1 cellular context compared by ENCODE assay signal in the genomic region with DNA sequence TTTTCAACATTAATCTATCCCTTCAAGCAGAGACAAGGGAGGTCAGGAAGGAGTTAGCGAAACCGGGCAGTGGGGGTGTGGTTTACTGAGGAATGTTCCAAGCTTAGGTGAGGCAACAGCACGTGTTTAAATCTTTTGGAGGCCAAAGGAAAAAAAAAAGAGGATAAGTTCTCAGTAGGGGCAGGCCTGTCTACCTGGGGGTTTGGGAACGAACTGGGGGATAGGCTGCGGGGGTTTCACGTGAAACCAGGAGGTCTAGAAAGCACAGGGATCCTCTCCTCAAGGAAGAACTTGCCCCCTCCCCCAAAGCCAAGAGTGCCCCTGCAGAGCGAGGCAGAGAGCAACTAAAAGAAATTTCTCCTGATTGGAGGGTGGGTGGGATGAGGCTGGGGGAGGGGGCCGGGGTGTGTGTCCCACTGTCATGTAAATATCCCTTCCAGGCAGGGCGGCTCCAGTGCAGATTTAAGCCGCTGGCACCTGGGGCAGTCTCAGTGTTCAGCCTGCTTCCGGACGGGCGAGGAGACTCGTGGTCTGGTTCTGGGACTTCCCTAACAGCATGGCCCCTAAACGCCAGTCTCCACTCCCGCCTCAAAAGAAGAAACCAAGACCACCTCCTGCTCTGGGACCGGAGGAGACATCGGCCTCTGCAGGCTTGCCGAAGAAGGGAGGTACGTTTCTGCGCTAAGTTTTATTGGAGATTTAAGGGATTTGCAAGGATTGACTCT.
TF ChIP-seq lines count a peak whose summit lies in the region.

No MANE protein-coding gene starts in this region.

TF ChIP-seq in HCT116, 20 proteins besides CTCF, POLR2A, EP300 and RAD21 (continued from another document):
- TF ChIP-seq, protein P1, sequence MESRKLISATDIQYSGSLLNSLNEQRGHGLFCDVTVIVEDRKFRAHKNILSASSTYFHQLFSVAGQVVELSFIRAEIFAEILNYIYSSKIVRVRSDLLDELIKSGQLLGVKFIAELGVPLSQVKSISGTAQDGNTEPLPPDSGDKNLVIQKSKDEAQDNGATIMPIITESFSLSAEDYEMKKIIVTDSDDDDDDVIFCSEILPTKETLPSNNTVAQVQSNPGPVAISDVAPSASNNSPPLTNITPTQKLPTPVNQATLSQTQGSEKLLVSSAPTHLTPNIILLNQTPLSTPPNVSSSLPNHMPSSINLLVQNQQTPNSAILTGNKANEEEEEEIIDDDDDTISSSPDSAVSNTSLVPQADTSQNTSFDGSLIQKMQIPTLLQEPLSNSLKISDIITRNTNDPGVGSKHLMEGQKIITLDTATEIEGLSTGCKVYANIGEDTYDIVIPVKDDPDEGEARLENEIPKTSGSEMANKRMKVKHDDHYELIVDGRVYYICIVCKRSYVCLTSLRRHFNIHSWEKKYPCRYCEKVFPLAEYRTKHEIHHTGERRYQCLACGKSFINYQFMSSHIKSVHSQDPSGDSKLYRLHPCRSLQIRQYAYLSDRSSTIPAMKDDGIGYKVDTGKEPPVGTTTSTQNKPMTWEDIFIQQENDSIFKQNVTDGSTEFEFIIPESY (IDR thresholded peaks at IDR 0.05; ENCODE audit: extremely low read depth, insufficient replicate concordance, low read length): no peak
- no peak for TF ChIP-seq EZH2 (IDR thresholded peaks at IDR 0.05)
- TF ChIP-seq CBX3 (IDR thresholded peaks at IDR 0.05; ENCODE audit: low read depth): no peak
- TF ChIP-seq, protein P2, sequence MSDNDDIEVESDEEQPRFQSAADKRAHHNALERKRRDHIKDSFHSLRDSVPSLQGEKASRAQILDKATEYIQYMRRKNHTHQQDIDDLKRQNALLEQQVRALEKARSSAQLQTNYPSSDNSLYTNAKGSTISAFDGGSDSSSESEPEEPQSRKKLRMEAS (IDR thresholded peaks at IDR 0.05): no peak
- TF ChIP-seq ELF1 (IDR thresholded peaks at IDR 0.05; ENCODE audit: borderline replicate concordance, low read depth): no peak
- TF ChIP-seq SRF (IDR thresholded peaks at IDR 0.05; ENCODE audit: low read depth): no peak
- TF ChIP-seq CEBPB (IDR thresholded peaks at IDR 0.05; ENCODE audit: low read depth): no peak
- no peak for TF ChIP-seq ZNF274 (IDR thresholded peaks at IDR 0.05; ENCODE audit: low read depth, low read length)
- TF ChIP-seq, protein P3, sequence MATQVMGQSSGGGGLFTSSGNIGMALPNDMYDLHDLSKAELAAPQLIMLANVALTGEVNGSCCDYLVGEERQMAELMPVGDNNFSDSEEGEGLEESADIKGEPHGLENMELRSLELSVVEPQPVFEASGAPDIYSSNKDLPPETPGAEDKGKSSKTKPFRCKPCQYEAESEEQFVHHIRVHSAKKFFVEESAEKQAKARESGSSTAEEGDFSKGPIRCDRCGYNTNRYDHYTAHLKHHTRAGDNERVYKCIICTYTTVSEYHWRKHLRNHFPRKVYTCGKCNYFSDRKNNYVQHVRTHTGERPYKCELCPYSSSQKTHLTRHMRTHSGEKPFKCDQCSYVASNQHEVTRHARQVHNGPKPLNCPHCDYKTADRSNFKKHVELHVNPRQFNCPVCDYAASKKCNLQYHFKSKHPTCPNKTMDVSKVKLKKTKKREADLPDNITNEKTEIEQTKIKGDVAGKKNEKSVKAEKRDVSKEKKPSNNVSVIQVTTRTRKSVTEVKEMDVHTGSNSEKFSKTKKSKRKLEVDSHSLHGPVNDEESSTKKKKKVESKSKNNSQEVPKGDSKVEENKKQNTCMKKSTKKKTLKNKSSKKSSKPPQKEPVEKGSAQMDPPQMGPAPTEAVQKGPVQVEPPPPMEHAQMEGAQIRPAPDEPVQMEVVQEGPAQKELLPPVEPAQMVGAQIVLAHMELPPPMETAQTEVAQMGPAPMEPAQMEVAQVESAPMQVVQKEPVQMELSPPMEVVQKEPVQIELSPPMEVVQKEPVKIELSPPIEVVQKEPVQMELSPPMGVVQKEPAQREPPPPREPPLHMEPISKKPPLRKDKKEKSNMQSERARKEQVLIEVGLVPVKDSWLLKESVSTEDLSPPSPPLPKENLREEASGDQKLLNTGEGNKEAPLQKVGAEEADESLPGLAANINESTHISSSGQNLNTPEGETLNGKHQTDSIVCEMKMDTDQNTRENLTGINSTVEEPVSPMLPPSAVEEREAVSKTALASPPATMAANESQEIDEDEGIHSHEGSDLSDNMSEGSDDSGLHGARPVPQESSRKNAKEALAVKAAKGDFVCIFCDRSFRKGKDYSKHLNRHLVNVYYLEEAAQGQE (IDR thresholded peaks at IDR 0.05; ENCODE audit: low read depth): no peak
- TF ChIP-seq FOSL1 (IDR thresholded peaks at IDR 0.05; ENCODE audit: low read depth): no peak
- no peak for TF ChIP-seq JUND (IDR thresholded peaks at IDR 0.05)
- TF ChIP-seq ZFX (IDR thresholded peaks at IDR 0.05): no peak
- TF ChIP-seq SP1 (IDR thresholded peaks at IDR 0.05; ENCODE audit: low read depth): no peak
- TF ChIP-seq POLR2AphosphoS5 (IDR thresholded peaks at IDR 0.05; ENCODE audit: low read depth, low read length): no peak
- TF ChIP-seq YY1 (IDR thresholded peaks at IDR 0.05; ENCODE audit: extremely low read depth, insufficient replicate concordance, low read depth, low read length): no peak
- TF ChIP-seq EZH2phosphoT487 (IDR thresholded peaks at IDR 0.05; ENCODE audit: borderline replicate concordance): no peak
- TF ChIP-seq, protein P4, sequence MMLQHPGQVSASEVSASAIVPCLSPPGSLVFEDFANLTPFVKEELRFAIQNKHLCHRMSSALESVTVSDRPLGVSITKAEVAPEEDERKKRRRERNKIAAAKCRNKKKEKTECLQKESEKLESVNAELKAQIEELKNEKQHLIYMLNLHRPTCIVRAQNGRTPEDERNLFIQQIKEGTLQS (IDR thresholded peaks at IDR 0.05): no peak
- no peak for TF ChIP-seq SIN3A (IDR thresholded peaks at IDR 0.05; ENCODE audit: low read depth)
